In the genomic region with DNA sequence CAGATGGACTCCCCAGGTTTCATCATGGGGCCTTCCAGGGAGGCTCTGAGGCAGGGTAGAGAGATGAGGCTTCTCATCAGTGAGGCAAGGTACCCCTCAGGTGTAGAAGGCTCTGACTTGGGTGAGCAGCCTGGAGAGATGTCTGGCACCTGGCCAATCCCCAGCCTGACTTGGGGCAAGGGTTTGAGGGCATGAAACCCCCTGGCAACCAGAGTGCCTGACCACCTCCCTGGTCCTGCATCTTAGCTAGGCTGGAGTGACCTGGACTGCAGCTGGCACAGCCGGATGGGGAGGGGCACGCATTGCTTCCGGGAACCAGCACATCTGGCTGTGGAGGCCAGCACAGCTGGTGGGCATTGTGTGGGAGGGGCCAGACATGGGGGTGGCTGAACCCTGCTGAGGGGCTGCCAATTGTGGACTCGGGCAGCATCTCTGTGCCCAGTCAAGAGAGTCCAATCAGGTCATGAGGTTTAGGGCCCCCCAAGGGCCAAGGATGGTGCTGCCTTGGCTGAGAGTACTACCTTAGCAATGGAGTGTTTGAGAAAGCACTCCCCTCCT, we compare ENCODE assay signal across 8 cellular contexts. TPM values are rescaled to one million over a fixed set of nuclear protein-coding genes. Genes with fewer than 3 reads are reported as not detected.
DNase-seq lines count a peak whose midpoint lies in the region; ATAC-seq, FAIRE-seq and TF ChIP-seq lines count a peak whose summit lies in the region.

No MANE protein-coding gene starts in this region.

- no peak for TF ChIP-seq POLR2A in H54 (IDR thresholded peaks at IDR 0.05; ENCODE audit: low read depth, low read length)

- POLR2A ChIA-PET in activated CD8-positive, alpha-beta T cell treated with anti-CD3 and anti-CD28 coated beads for 36 hours (lab: Charles Lee) = no interaction called here
- POLR2A ChIA-PET in activated CD8-positive, alpha-beta T cell treated with anti-CD3 and anti-CD28 coated beads, Interleukin-2, amount 10 ng/mL, durations not matched to agents 7 days and 5 days (lab: Charles Lee) = no interaction called here

- no peaks in the 10 kb centered on the region for H3K9me3 Mint-ChIP-seq in activated CD8-positive, alpha-beta T cell treated with anti-CD3 and anti-CD28 coated beads for 36 hours
- no peaks in the 10 kb centered on the region for H3K9me3 Mint-ChIP-seq in activated CD8-positive, alpha-beta T cell treated with anti-CD3 and anti-CD28 coated beads, Interleukin-2, amount 10 ng/mL, durations not matched to agents 7 days and 5 days (ENCODE audit: insufficient read depth)
- no peaks in the 10 kb centered on the region for H3K9me3 Mint-ChIP-seq in type B pancreatic cell

- no peaks in the 10 kb centered on the region for H3K27me3 ChIP-seq in lower lobe of right lung (ENCODE audit: low read depth)

- H3K27ac Mint-ChIP-seq in activated CD8-positive, alpha-beta T cell treated with anti-CD3 and anti-CD28 coated beads for 36 hours = no peak overlapping the region
- no peak overlapping the region for H3K27ac Mint-ChIP-seq in activated CD8-positive, alpha-beta T cell treated with anti-CD3 and anti-CD28 coated beads, Interleukin-2, amount 10 ng/mL, durations not matched to agents 7 days and 5 days
- H3K27ac Mint-ChIP-seq in type B pancreatic cell = no peak overlapping the region

- H3K4me1 ChIP-seq in lower lobe of right lung = peaks cover 43% of the 10 kb centered on the region

- H3K36me3 ChIP-seq in lower lobe of right lung = peaks cover 17% of the 10 kb centered on the region

- peaks cover 5% of the 10 kb centered on the region for H3K27me3 Mint-ChIP-seq in activated CD8-positive, alpha-beta T cell treated with anti-CD3 and anti-CD28 coated beads for 36 hours
- peaks cover 2% of the 10 kb centered on the region for H3K27me3 Mint-ChIP-seq in activated CD8-positive, alpha-beta T cell treated with anti-CD3 and anti-CD28 coated beads, Interleukin-2, amount 10 ng/mL, durations not matched to agents 7 days and 5 days (ENCODE audit: low read depth)
- H3K27me3 Mint-ChIP-seq in type B pancreatic cell = no peaks in the 10 kb centered on the region

- peak overlapping the region; percentile 74 to 84 for H3K4me3 ChIP-seq in cardiac fibroblast (replicated peaks in 1 of 2; ENCODE audit: low read depth in 2 of 2, low read length in 2 of 2)
- H3K4me3 ChIP-seq in lower lobe of right lung = peak overlapping the region; percentile 93

- no peak for DNase-seq in activated CD8-positive, alpha-beta T cell treated with anti-CD3 and anti-CD28 coated beads for 36 hours
- DNase-seq in activated CD8-positive, alpha-beta T cell treated with anti-CD3 and anti-CD28 coated beads, Interleukin-2, amount 10 ng/mL, durations not matched to agents 7 days and 5 days = no peak
- DNase-seq in cardiac fibroblast (ENCODE audit: low read depth in 2 of 2) (no peak), lower lobe of right lung (no peak), type B pancreatic cell (ENCODE audit: extremely low spot score, unreplicated experiment) (no peak), epidermal melanocyte (ENCODE audit: insufficient read length, low spot score) (no peak), H54 (ENCODE audit: insufficient read length, low spot score) (no peak)

- peak overlapping the region; percentile 85 for H3K27ac ChIP-seq in lower lobe of right lung

- peaks cover 6% of the 10 kb centered on the region for H3K4me1 Mint-ChIP-seq in activated CD8-positive, alpha-beta T cell treated with anti-CD3 and anti-CD28 coated beads for 36 hours (ENCODE audit: low read depth)
- peaks cover 22% of the 10 kb centered on the region for H3K4me1 Mint-ChIP-seq in activated CD8-positive, alpha-beta T cell treated with anti-CD3 and anti-CD28 coated beads, Interleukin-2, amount 10 ng/mL, durations not matched to agents 7 days and 5 days (ENCODE audit: low read depth)
- H3K4me1 Mint-ChIP-seq in type B pancreatic cell (ENCODE audit: unreplicated experiment) = peaks cover 19% of the 10 kb centered on the region

- TF ChIP-seq CTCF in activated CD8-positive, alpha-beta T cell treated with anti-CD3 and anti-CD28 coated beads for 36 hours (IDR thresholded peaks at IDR 0.05) = no peak
- TF ChIP-seq CTCF in cardiac fibroblast (IDR thresholded peaks at IDR 0.05; ENCODE audit: low read depth, low read length) (no peak), lower lobe of right lung (IDR thresholded peaks at IDR 0.05) (no peak), type B pancreatic cell (conservative IDR thresholded peaks at IDR 0.05) (no peak)

- no peaks in the 10 kb centered on the region for H3K9me3 ChIP-seq in lower lobe of right lung

- no peaks in the 10 kb centered on the region for H3K36me3 Mint-ChIP-seq in activated CD8-positive, alpha-beta T cell treated with anti-CD3 and anti-CD28 coated beads for 36 hours (ENCODE audit: low read depth)
- no peaks in the 10 kb centered on the region for H3K36me3 Mint-ChIP-seq in activated CD8-positive, alpha-beta T cell treated with anti-CD3 and anti-CD28 coated beads, Interleukin-2, amount 10 ng/mL, durations not matched to agents 7 days and 5 days (ENCODE audit: low read depth)
- H3K36me3 Mint-ChIP-seq in type B pancreatic cell = peaks cover 5% of the 10 kb centered on the region

- CTCF ChIA-PET in activated CD8-positive, alpha-beta T cell treated with anti-CD3 and anti-CD28 coated beads for 36 hours (lab: Charles Lee) = no interaction called here
- CTCF ChIA-PET in activated CD8-positive, alpha-beta T cell treated with anti-CD3 and anti-CD28 coated beads, Interleukin-2, amount 10 ng/mL, durations not matched to agents 7 days and 5 days (lab: Charles Lee) = no interaction called here

- peak overlapping the region; percentile 47 for H3K4me3 Mint-ChIP-seq in activated CD8-positive, alpha-beta T cell treated with anti-CD3 and anti-CD28 coated beads for 36 hours
- H3K4me3 Mint-ChIP-seq in activated CD8-positive, alpha-beta T cell treated with anti-CD3 and anti-CD28 coated beads, Interleukin-2, amount 10 ng/mL, durations not matched to agents 7 days and 5 days = no peak overlapping the region
- H3K4me3 Mint-ChIP-seq in type B pancreatic cell = peak overlapping the region; percentile 68

- no peak for ATAC-seq in activated CD8-positive, alpha-beta T cell treated with anti-CD3 and anti-CD28 coated beads for 36 hours
- ATAC-seq in activated CD8-positive, alpha-beta T cell treated with anti-CD3 and anti-CD28 coated beads, Interleukin-2, amount 10 ng/mL, durations not matched to agents 7 days and 5 days = no peak
- ATAC-seq in lower lobe of right lung (no peak), HG03571 (IDR thresholded peaks at IDR 0.05; ENCODE audit: unreplicated experiment) (no peak)

- intact Hi-C loops in activated CD8-positive, alpha-beta T cell treated with anti-CD3 and anti-CD28 coated beads for 36 hours (cut with micrococcal nuclease) = no loop called here
- intact Hi-C loops in lower lobe of right lung (cut with DNase I) = no loop called here

- FAIRE-seq in H54 (lab: Jason Lieb, UNC) = no peak

RNA-seq across cellular contexts. Expression of a gene that starts 1.9 kb away (rescaled TPM):
- under 1 TPM; 0.43 to 0.45 TPM for total RNA-seq in activated CD8-positive, alpha-beta T cell treated with anti-CD3 and anti-CD28 coated beads for 36 hours
- under 1 TPM; 0.18 to 0.34 TPM for total RNA-seq in activated CD8-positive, alpha-beta T cell treated with anti-CD3 and anti-CD28 coated beads, Interleukin-2, amount 10 ng/mL, durations not matched to agents 7 days and 5 days
- total RNA-seq in lower lobe of right lung (20.0 TPM), type B pancreatic cell (ENCODE audit: low replicate concordance) (8.1 and 9.0 TPM in 2 replicates)

RNA-seq across cellular contexts. Expression of a gene that starts 29.9 kb away (rescaled TPM):
- total RNA-seq in activated CD8-positive, alpha-beta T cell treated with anti-CD3 and anti-CD28 coated beads for 36 hours = not detected
- total RNA-seq in activated CD8-positive, alpha-beta T cell treated with anti-CD3 and anti-CD28 coated beads, Interleukin-2, amount 10 ng/mL, durations not matched to agents 7 days and 5 days = not detected
- total RNA-seq in lower lobe of right lung (not detected), type B pancreatic cell (ENCODE audit: low replicate concordance) (0.12 TPM in 1 of 2 replicates, not detected in the other)

RNA-seq across cellular contexts. Expression of a gene that starts 47.2 kb away (rescaled TPM):
- not detected for total RNA-seq in activated CD8-positive, alpha-beta T cell treated with anti-CD3 and anti-CD28 coated beads for 36 hours
- total RNA-seq in activated CD8-positive, alpha-beta T cell treated with anti-CD3 and anti-CD28 coated beads, Interleukin-2, amount 10 ng/mL, durations not matched to agents 7 days and 5 days = not detected
- total RNA-seq in lower lobe of right lung (1.0 TPM), type B pancreatic cell (ENCODE audit: low replicate concordance) (not detected in 2 replicates)

RNA-seq across cellular contexts. Expression of a gene that starts 54.9 kb away (rescaled TPM):
- total RNA-seq in activated CD8-positive, alpha-beta T cell treated with anti-CD3 and anti-CD28 coated beads for 36 hours = 10 to 100 TPM; 63.4 to 65.9 TPM
- 10 to 100 TPM; 85.9 to 90.3 TPM for total RNA-seq in activated CD8-positive, alpha-beta T cell treated with anti-CD3 and anti-CD28 coated beads, Interleukin-2, amount 10 ng/mL, durations not matched to agents 7 days and 5 days
- 87.3 TPM for total RNA-seq in lower lobe of right lung
- total RNA-seq in type B pancreatic cell (ENCODE audit: low replicate concordance) = 63.0 and 97.1 TPM in 2 replicates
